Comparison of ENCODE assay signal across 10 cellular contexts in the genomic region with DNA sequence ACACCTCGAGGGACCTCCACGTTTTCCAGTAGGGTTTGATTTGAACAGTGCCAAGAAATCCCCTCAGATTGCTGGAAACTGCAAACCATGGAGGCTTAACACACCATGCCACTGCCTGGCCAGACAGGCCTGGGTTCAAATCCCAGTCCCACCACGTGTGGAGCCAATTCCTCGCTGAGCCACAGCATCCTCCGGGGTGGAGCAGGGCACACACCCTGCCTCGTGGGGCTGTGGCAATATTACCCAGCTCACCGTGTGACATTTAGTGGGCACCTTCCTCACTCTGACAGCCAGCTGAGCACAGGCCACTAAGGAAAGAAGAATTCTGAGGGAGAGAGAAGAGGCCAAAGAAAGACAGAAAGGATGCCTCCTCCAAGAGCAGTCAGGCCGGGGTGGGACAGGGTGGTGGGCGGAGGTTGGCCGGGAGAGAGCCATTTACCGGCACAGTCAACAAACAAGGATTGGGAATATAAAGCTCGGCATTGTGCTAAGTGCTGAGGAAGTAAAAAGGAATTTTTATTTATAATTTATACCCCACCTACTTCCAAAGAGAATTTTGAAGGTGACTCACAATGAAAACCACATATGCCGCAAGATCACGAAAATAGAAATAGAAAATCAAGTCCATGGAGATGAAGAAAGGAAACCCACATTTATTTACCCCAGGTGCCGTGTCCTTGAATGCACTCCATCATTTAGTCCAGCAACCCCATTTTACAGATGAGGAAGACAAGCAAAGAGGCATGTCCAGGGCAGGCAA.
DNase-seq lines count a peak whose midpoint lies in the region; ATAC-seq lines count a peak whose summit lies in the region.
"Had no signal": no experiment of that assay in that cellular context is flagged by ENCODE, and none has a peak within 500 bp of the region (broad histone marks: within the 10 kb centered on the region; RNA-seq: fewer than 3 reads in every experiment).

No MANE protein-coding gene starts in this region.

- H3K36me3 ChIP-seq in adipocyte (ENCODE audit: control insufficient read depth, insufficient read depth, low read length, severe bottlenecking) = no peaks in the 10 kb centered on the region
- H3K36me3 ChIP-seq: ovary had no signal

- peak overlapping the region; percentile 85 for H3K9ac ChIP-seq in adipocyte (ENCODE audit: low read length)

- no peaks in the 10 kb centered on the region for H3K27me3 ChIP-seq in adipocyte (replicated peaks; ENCODE audit: control insufficient read depth, insufficient read depth, low read length)
- H3K27me3 ChIP-seq: hepatocyte, ovary had no signal

- ATAC-seq in HG02678 (IDR thresholded peaks at IDR 0.05; ENCODE audit: unreplicated experiment) (no peak), HG03135 (IDR thresholded peaks at IDR 0.05; ENCODE audit: unreplicated experiment) (no peak)

- DNase-seq in HCEC 1CT (peak; percentile 91), adipocyte (ENCODE audit: low read depth) (peak; percentile 62), hepatic stellate cell (ENCODE audit: low spot score) (peak; percentile 80), NCI-H1930 (lab: John Stamatoyannopoulos, UW) (no peak)
- peak; percentile 10 for DNase-seq in stimulated activated CD8-positive, alpha-beta memory T cell treated with anti-CD3 and anti-CD28 coated beads, Interleukin-4, amount 100 ng/mL, for 48 hours
- no peak for DNase-seq in stimulated activated CD4-positive, alpha-beta T cell treated with anti-CD3 and anti-CD28 coated beads, Interleukin-4, amount 100 ng/mL, for 4 hours
- DNase-seq: ovary had no signal

- H3K4me1 ChIP-seq in adipocyte (ENCODE audit: control insufficient read depth, insufficient read depth, low read length) = peaks cover 74% of the 10 kb centered on the region

- H3K4me3 ChIP-seq in adipocyte (ENCODE audit: low read length) = no peak overlapping the region
- H3K4me3 ChIP-seq: hepatocyte, ovary had no signal

- no peaks in the 10 kb centered on the region for H3K9me3 ChIP-seq in adipocyte (ENCODE audit: control insufficient read depth, low read length)
- H3K9me3 ChIP-seq: ovary had no signal

Comparison
In these comparisons a context has a peak if more than half of its experiments do, and no peak if none do; other contexts are left out.
1. DNase-seq: peak in HCEC 1CT (single experiment), adipocyte (single experiment), hepatic stellate cell (single experiment) and stimulated activated CD8-positive, alpha-beta memory T cell treated with anti-CD3 and anti-CD28 coated beads, Interleukin-4, amount 100 ng/mL, for 48 hours (single experiment); none in NCI-H1930 (0 of 2) and stimulated activated CD4-positive, alpha-beta T cell treated with anti-CD3 and anti-CD28 coated beads, Interleukin-4, amount 100 ng/mL, for 4 hours (0 of 2).